ENCODE assay signal across 13 cellular contexts in the genomic region with DNA sequence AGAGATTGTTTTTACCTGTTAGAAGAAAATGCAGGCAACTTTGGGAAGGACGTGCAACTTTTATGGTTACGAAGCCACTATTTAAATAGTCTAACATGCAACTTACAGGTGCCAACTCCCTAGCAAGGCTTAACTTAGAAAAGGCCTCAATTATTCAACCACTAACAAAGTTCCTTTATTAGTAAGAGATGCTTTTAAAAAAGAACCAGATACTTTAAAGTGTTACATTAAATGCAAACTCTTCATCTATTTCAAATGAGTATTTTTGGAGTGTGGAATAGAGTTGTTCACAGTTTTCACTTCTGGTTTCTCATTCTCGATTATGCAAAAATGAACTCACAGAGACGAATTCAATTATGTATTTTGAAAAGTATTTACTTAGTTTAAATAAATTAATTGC.
A peak's percentile ranks its signal among the peaks of the same experiment; 100 is the strongest.
DNase-seq lines count a peak whose midpoint lies in the region; ATAC-seq, FAIRE-seq and TF ChIP-seq lines count a peak whose summit lies in the region.
"Had no signal": no experiment of that assay in that cellular context is flagged by ENCODE, and none has a peak within 500 bp of the region (broad histone marks: within the 10 kb centered on the region; RNA-seq: fewer than 3 reads in every experiment).

No MANE protein-coding gene starts in this region.

- H3K4me1 Mint-ChIP-seq in nephron progenitor cell = no peaks in the 10 kb centered on the region

- peak; percentile 89 for ATAC-seq in GM18861 (IDR thresholded peaks at IDR 0.05; ENCODE audit: unreplicated experiment)
- ATAC-seq in GM21526 (IDR thresholded peaks at IDR 0.05; ENCODE audit: low FRiP score, unreplicated experiment) = peak; percentile 53
- ATAC-seq in HG03103 (IDR thresholded peaks at IDR 0.05; ENCODE audit: low read depth, unreplicated experiment) = peak; percentile 56
- ATAC-seq: T-cell had no signal

- peaks cover 5% of the 10 kb centered on the region for H3K9me3 Mint-ChIP-seq in nephron progenitor cell
- H3K9me3 Mint-ChIP-seq: activated CD4-positive, alpha-beta memory T cell treated with anti-CD3 and anti-CD28 coated beads, Interleukin-2, amount 10 ng/mL, durations not matched to agents 7 days and 5 days had no signal

- H3K27ac Mint-ChIP-seq in nephron progenitor cell = no peak overlapping the region
- H3K27ac Mint-ChIP-seq: activated CD4-positive, alpha-beta memory T cell treated with anti-CD3 and anti-CD28 coated beads, Interleukin-2, amount 10 ng/mL, durations not matched to agents 7 days and 5 days; T-cell had no signal

- DNase-seq in SW 1271 (lab: John Stamatoyannopoulos, UW) = no peak
- no peak for DNase-seq in nephron progenitor cell
- no peak for DNase-seq in NOMO-1 (lab: John Stamatoyannopoulos, UW; ENCODE audit: unreplicated experiment in 2 of 2)
- DNase-seq in NCI-H2196 treated with DMSO at 0.1 percent for 48 hours (lab: John Stamatoyannopoulos, UW; ENCODE audit: unreplicated experiment) = no peak
- DNase-seq: activated CD4-positive, alpha-beta memory T cell treated with anti-CD3 and anti-CD28 coated beads, Interleukin-2, amount 10 ng/mL, durations not matched to agents 7 days and 5 days; foreskin melanocyte; NCI-H748 treated with DMSO at 0.1 percent for 48 hours; T-cell had no signal

- peak; percentile 9 for FAIRE-seq in TTC549 (lab: Jason Lieb, UNC)

- no peak overlapping the region for H3K4me3 Mint-ChIP-seq in nephron progenitor cell
- H3K4me3 Mint-ChIP-seq: activated CD4-positive, alpha-beta memory T cell treated with anti-CD3 and anti-CD28 coated beads, Interleukin-2, amount 10 ng/mL, durations not matched to agents 7 days and 5 days; CD14-positive monocyte; T-cell had no signal

- H3K27me3 Mint-ChIP-seq in nephron progenitor cell (ENCODE audit: low read depth, poor library complexity) = no peaks in the 10 kb centered on the region
- H3K27me3 Mint-ChIP-seq: activated CD4-positive, alpha-beta memory T cell treated with anti-CD3 and anti-CD28 coated beads, Interleukin-2, amount 10 ng/mL, durations not matched to agents 7 days and 5 days; T-cell had no signal

- H3K36me3 Mint-ChIP-seq in nephron progenitor cell (ENCODE audit: low read depth) = peaks cover 71% of the 10 kb centered on the region

- no peak for TF ChIP-seq CTCF in nephron progenitor cell (IDR thresholded peaks at IDR 0.05)
